1 cellular context compared by ENCODE assay signal in genomic region chr20:9068896-9069663, GRCh38.
TF ChIP-seq lines count a peak whose summit lies in the region.

TSS of gene PLCB4 (plus strand) at chr20:9069087. CDS start at chr20:9307815, 238,728 bp downstream.

TF ChIP-seq in HEK293, 187 proteins besides CTCF, POLR2A, EP300 and RAD21 (continued from another document):
- TF ChIP-seq ZBTB26 (tag by site-specific recombination; optimal IDR thresholded peaks at IDR 0.05) (peak; percentile 98), SP7 (tag by site-specific recombination; IDR thresholded peaks at IDR 0.05) (peak; percentile 55), ZBTB7A (tag by site-specific recombination; IDR thresholded peaks at IDR 0.05; ENCODE audit: low read depth) (peak; percentile 57; the same call in 1 of the 2 replicates), GLIS2 (tag by site-specific recombination; IDR thresholded peaks at IDR 0.05) (peak; percentile 59; the same call in 1 of the 2 replicates), KLF9 (tag by site-specific recombination; IDR thresholded peaks at IDR 0.05; ENCODE audit: low read depth) (peak; percentile 48; the same call in 1 of the 2 replicates), ZNF341 (tag by site-specific recombination; IDR thresholded peaks at IDR 0.05; ENCODE audit: low read depth) (peak; percentile 71), KLF17 (tag by site-specific recombination; IDR thresholded peaks at IDR 0.05) (peak; percentile 87), SCRT2 (tag by site-specific recombination; IDR thresholded peaks at IDR 0.05) (0 out of 2 replicates have a peak, but pooled peaks have one; percentile 31), PATZ1 (tag by site-specific recombination; IDR thresholded peaks at IDR 0.05) (no peak), SP2 (tag by site-specific recombination; IDR thresholded peaks at IDR 0.05) (peak; percentile 37), ZNF561 (tag by site-specific recombination; IDR thresholded peaks at IDR 0.05; ENCODE audit: borderline replicate concordance) (peak; percentile 28; the same call in 1 of the 2 replicates), ZNF76 (tag by site-specific recombination; IDR thresholded peaks at IDR 0.05; ENCODE audit: borderline replicate concordance, low read depth) (peak; percentile 49; the same call in 1 of the 2 replicates), ZIC2 (tag by site-specific recombination; IDR thresholded peaks at IDR 0.05) (peak; percentile 84), ZNF24 (tag by site-specific recombination; IDR thresholded peaks at IDR 0.05) (0 out of 2 replicates have a peak, but pooled peaks have one; percentile 36), ZSCAN30 (tag by site-specific recombination; IDR thresholded peaks at IDR 0.05) (peak; percentile 72; the same call in 1 of the 2 replicates), ZBTB11 (tag by site-specific recombination; conservative IDR thresholded peaks at IDR 0.05; ENCODE audit: low read depth) (peak; percentile 67), ZNF18 (tag by site-specific recombination; IDR thresholded peaks at IDR 0.05) (no peak), ZBTB48 (tag by site-specific recombination; IDR thresholded peaks at IDR 0.05) (no peak), PBX3 (CRISPR knock-in tag; IDR thresholded peaks at IDR 0.05) (0 out of 2 replicates have a peak, but pooled peaks have one; percentile 51), ZXDB (tag by site-specific recombination; IDR thresholded peaks at IDR 0.05) (peak; percentile 71), ZSCAN4 (tag by site-specific recombination; IDR thresholded peaks at IDR 0.05) (peak; percentile 88), ZBTB17 (tag by site-specific recombination; IDR thresholded peaks at IDR 0.05) (0 out of 2 replicates have a peak, but pooled peaks have one; percentile 20), ZNF548 (tag by site-specific recombination; IDR thresholded peaks at IDR 0.05) (no peak), ZNF843 (tag by site-specific recombination; IDR thresholded peaks at IDR 0.05) (no peak), YY1 (tag by site-specific recombination; IDR thresholded peaks at IDR 0.05) (0 out of 2 replicates have a peak, but pooled peaks have one; percentile 18), ZNF366 (tag by site-specific recombination; conservative IDR thresholded peaks at IDR 0.05) (no peak), ZNF398 (tag by site-specific recombination; IDR thresholded peaks at IDR 0.05) (peak; percentile 82), ZBTB20 (tag by site-specific recombination; IDR thresholded peaks at IDR 0.05) (peak; percentile 53; the same call in 1 of the 2 replicates), ZNF449 (tag by site-specific recombination; IDR thresholded peaks at IDR 0.05) (0 out of 2 replicates have a peak, but pooled peaks have one; percentile 12)
- TF ChIP-seq, protein P1, sequence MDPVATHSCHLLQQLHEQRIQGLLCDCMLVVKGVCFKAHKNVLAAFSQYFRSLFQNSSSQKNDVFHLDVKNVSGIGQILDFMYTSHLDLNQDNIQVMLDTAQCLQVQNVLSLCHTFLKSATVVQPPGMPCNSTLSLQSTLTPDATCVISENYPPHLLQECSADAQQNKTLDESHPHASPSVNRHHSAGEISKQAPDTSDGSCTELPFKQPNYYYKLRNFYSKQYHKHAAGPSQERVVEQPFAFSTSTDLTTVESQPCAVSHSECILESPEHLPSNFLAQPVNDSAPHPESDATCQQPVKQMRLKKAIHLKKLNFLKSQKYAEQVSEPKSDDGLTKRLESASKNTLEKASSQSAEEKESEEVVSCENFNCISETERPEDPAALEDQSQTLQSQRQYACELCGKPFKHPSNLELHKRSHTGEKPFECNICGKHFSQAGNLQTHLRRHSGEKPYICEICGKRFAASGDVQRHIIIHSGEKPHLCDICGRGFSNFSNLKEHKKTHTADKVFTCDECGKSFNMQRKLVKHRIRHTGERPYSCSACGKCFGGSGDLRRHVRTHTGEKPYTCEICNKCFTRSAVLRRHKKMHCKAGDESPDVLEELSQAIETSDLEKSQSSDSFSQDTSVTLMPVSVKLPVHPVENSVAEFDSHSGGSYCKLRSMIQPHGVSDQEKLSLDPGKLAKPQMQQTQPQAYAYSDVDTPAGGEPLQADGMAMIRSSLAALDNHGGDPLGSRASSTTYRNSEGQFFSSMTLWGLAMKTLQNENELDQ (tag by site-specific recombination; IDR thresholded peaks at IDR 0.05; ENCODE audit: low read depth), result no peak
